23 cellular contexts compared by ENCODE assay signal in the genomic region with DNA sequence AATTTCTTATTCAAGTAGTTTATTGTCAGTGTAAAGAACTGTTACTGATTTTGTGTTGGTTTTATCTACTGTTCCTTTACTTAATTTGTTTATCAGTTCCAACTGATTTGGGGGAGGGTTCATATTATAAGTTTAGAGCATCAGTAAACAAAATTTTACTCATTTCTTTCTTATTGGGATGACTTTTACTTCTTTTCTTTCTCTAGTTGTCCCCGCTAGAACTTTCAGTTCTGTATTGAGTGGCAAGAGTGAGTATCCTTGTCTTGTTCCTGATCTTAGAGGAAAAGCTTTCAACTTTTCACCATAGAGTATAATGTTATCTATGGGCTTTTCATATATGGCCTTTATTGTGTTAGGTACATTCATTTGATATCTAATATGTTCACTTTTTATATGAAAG.
"Had no signal": no experiment of that assay in that cellular context is flagged by ENCODE, and none has a peak within 500 bp of the region (broad histone marks: within the 10 kb centered on the region; RNA-seq: fewer than 3 reads in every experiment).

No MANE protein-coding gene starts in this region.

- DNase-seq: activated CD4-positive, alpha-beta memory T cell treated with anti-CD3 and anti-CD28 coated beads, Interleukin-2, amount 10 ng/mL, durations not matched to agents 7 days and 5 days; activated CD4-positive, alpha-beta T cell treated with anti-CD3 and anti-CD28 coated beads for 1 hour; activated CD4-positive, alpha-beta T cell treated with anti-CD3 and anti-CD28 coated beads, Interleukin-2, amount 10 ng/mL, durations not matched to agents 24 days and 14 days; activated gamma-delta T cell treated with Interleukin-2 at 50 U/mL for 16 hours; activated naive CD4-positive, alpha-beta T cell treated with anti-CD3 and anti-CD28 coated beads, Interleukin-2, amount 10 ng/mL, durations not matched to agents 7 days and 5 days; activated naive CD8-positive, alpha-beta T cell treated with anti-CD3 and anti-CD28 coated beads for 36 hours; activated T-cell treated with anti-CD3 and anti-CD28 coated beads, Interleukin-2, amount 50 U/mL, for 72 hours; brain microvascular endothelial cell; MG63; MV-4-11; NCI-H1092 treated with DMSO at 0.1 percent for 48 hours; NCI-H1417 treated with DMSO at 0.1 percent for 48 hours; NCI-H1694; NCI-H2029 treated with DMSO at 0.1 percent for 48 hours; NCI-H345; NCI-H510A treated with DMSO at 0.1 percent for 48 hours; NCI-H69; PC-9; SIG-M5; T-helper 17 cell; T-helper 9 cell had no signal

- H3K36me3 ChIP-seq: brain microvascular endothelial cell, cardiac muscle cell, MG63 had no signal

- H3K9me3 ChIP-seq: MG63 had no signal

- H3K27me3 ChIP-seq: brain microvascular endothelial cell, cardiac muscle cell, MG63 had no signal

- H3K4me3 ChIP-seq: cardiac muscle cell, MG63, PC-9 had no signal

- H3K27ac ChIP-seq: brain microvascular endothelial cell, cardiac muscle cell, PC-9 had no signal

- ATAC-seq: activated T-cell treated with anti-CD3 and anti-CD28 coated beads, Interleukin-2, amount 50 U/mL, for 72 hours; T-helper 17 cell; WTC11 had no signal
